Comparison of ENCODE assay signal across 11 cellular contexts in genomic region chr1:65266501-65266900, GRCh38. TPM values are rescaled to one million over a fixed set of nuclear protein-coding genes. Genes with fewer than 3 reads are reported as not detected.
DNase-seq lines count a peak whose midpoint lies in the region; ATAC-seq and TF ChIP-seq lines count a peak whose summit lies in the region.
"Had no signal": no experiment of that assay in that cellular context is flagged by ENCODE, and none has a peak within 500 bp of the region (broad histone marks: within the 10 kb centered on the region; RNA-seq: fewer than 3 reads in every experiment).

No MANE protein-coding gene starts in this region.

- no peak for DNase-seq in activated naive CD4-positive, alpha-beta T cell treated with anti-CD3 and anti-CD28 coated beads, Interleukin-2, amount 10 ng/mL, durations not matched to agents 7 days and 5 days
- DNase-seq in activated naive CD4-positive, alpha-beta T cell treated with anti-CD3 and anti-CD28 coated beads, Interleukin-2, amount 50 U/mL, for 16 hours = no peak
- DNase-seq in WTC11 (ENCODE audit: low spot score) (no peak), glutamatergic neuron (no peak), amygdala (lab: John Stamatoyannopoulos, UW) (no peak)
- DNase-seq in stimulated activated naive B cell treated with anti-CD40 and anti-IgM and Interleukin-4, amounts not matched to agents 10 μg/mL and 1 μg/mL and 100 μg/mL, for 72 hours = no peak
- DNase-seq: esophagus squamous epithelium, kidney, NCI-H510A had no signal

- peaks cover 28% of the 10 kb centered on the region for H3K4me1 Mint-ChIP-seq in activated naive CD4-positive, alpha-beta T cell treated with anti-CD3 and anti-CD28 coated beads, Interleukin-2, amount 10 ng/mL, durations not matched to agents 7 days and 5 days
- H3K4me1 Mint-ChIP-seq in WTC11 (peaks cover 33% of the 10 kb centered on the region), glutamatergic neuron (ENCODE audit: low read depth, unreplicated experiment) (peaks cover 9% of the 10 kb centered on the region)
- peaks cover 4 to 21% of the 10 kb centered on the region in 2 donors for H3K4me1 Mint-ChIP-seq in stimulated activated naive B cell treated with anti-CD40 and anti-IgM and Interleukin-4, amounts not matched to agents 10 μg/mL and 1 μg/mL and 100 μg/mL, for 72 hours

- TF ChIP-seq CTCF in WTC11 (IDR thresholded peaks at IDR 0.05) (no peak), glutamatergic neuron (IDR thresholded peaks at IDR 0.05; ENCODE audit: partially characterized antibody, unreplicated experiment) (no peak)

- peaks cover 24% of the 10 kb centered on the region for H3K27me3 Mint-ChIP-seq in activated naive CD4-positive, alpha-beta T cell treated with anti-CD3 and anti-CD28 coated beads, Interleukin-2, amount 10 ng/mL, durations not matched to agents 7 days and 5 days
- peaks cover 12% of the 10 kb centered on the region for H3K27me3 Mint-ChIP-seq in WTC11 (ENCODE audit: low read depth)
- peaks cover 2% of the 10 kb centered on the region for H3K27me3 Mint-ChIP-seq in glutamatergic neuron (ENCODE audit: unreplicated experiment)
- peaks cover 31 to 50% of the 10 kb centered on the region in 2 donors for H3K27me3 Mint-ChIP-seq in stimulated activated naive B cell treated with anti-CD40 and anti-IgM and Interleukin-4, amounts not matched to agents 10 μg/mL and 1 μg/mL and 100 μg/mL, for 72 hours

- H3K9me3 Mint-ChIP-seq in activated naive CD4-positive, alpha-beta T cell treated with anti-CD3 and anti-CD28 coated beads, Interleukin-2, amount 10 ng/mL, durations not matched to agents 7 days and 5 days = no peaks in the 10 kb centered on the region
- H3K9me3 Mint-ChIP-seq in WTC11 (no peaks in the 10 kb centered on the region), glutamatergic neuron (ENCODE audit: unreplicated experiment) (peaks cover 2% of the 10 kb centered on the region)
- H3K9me3 Mint-ChIP-seq in stimulated activated naive B cell treated with anti-CD40 and anti-IgM and Interleukin-4, amounts not matched to agents 10 μg/mL and 1 μg/mL and 100 μg/mL, for 72 hours = no peaks in the 10 kb centered on the region

- H3K27ac Mint-ChIP-seq in activated naive CD4-positive, alpha-beta T cell treated with anti-CD3 and anti-CD28 coated beads, Interleukin-2, amount 10 ng/mL, durations not matched to agents 7 days and 5 days = no peak overlapping the region
- no peak overlapping the region; the same call in 1 of the 2 replicates for H3K27ac Mint-ChIP-seq in WTC11
- H3K27ac Mint-ChIP-seq in glutamatergic neuron (ENCODE audit: unreplicated experiment) = peak overlapping the region; percentile 53
- no peak overlapping the region for H3K27ac Mint-ChIP-seq in stimulated activated naive B cell treated with anti-CD40 and anti-IgM and Interleukin-4, amounts not matched to agents 10 μg/mL and 1 μg/mL and 100 μg/mL, for 72 hours

- CTCF ChIA-PET in activated naive CD4-positive, alpha-beta T cell treated with anti-CD3 and anti-CD28 coated beads, Interleukin-2, amount 10 ng/mL, durations not matched to agents 7 days and 5 days (lab: Charles Lee) = interaction anchor here (0.8 to 1.0 kb wide), 2 partner anchors 25 to 728 kb away, joined by 3 read pairs; no protein-coding TSS in a partner anchor
- CTCF ChIA-PET in WTC11 (lab: Charles Lee) = interaction anchor here (0.7 to 4.2 kb wide), 7 partner anchors 12 to 597 kb away, joined by 3 to 28 read pairs (median 4); partner anchors contain the start of gene DNAJC6

- H3K4me3 Mint-ChIP-seq in activated naive CD4-positive, alpha-beta T cell treated with anti-CD3 and anti-CD28 coated beads, Interleukin-2, amount 10 ng/mL, durations not matched to agents 7 days and 5 days = peak overlapping the region; percentile 70
- peak overlapping the region; percentile 93 for H3K4me3 Mint-ChIP-seq in WTC11
- H3K4me3 Mint-ChIP-seq in glutamatergic neuron (ENCODE audit: unreplicated experiment) = peak overlapping the region; percentile 78
- H3K4me3 Mint-ChIP-seq in stimulated activated naive B cell treated with anti-CD40 and anti-IgM and Interleukin-4, amounts not matched to agents 10 μg/mL and 1 μg/mL and 100 μg/mL, for 72 hours = peak overlapping the region; percentile 72 to 82

- ATAC-seq in WTC11 (no peak), GM19351 (IDR thresholded peaks at IDR 0.05; ENCODE audit: unreplicated experiment) (no peak), HG03097 (IDR thresholded peaks at IDR 0.05; ENCODE audit: low FRiP score, unreplicated experiment) (no peak)
- no peak for ATAC-seq in stimulated activated naive B cell treated with anti-CD40 and anti-IgM and Interleukin-4, amounts not matched to agents 10 μg/mL and 1 μg/mL and 100 μg/mL, for 72 hours (replicated peaks)

- POLR2A ChIA-PET in WTC11 (lab: Charles Lee) = interaction anchor here (0.7 to 0.9 kb wide), 3 partner anchors 43 to 259 kb away, joined by 3 to 4 read pairs (median 3); partner anchors contain the start of gene DNAJC6

- H3K36me3 Mint-ChIP-seq in activated naive CD4-positive, alpha-beta T cell treated with anti-CD3 and anti-CD28 coated beads, Interleukin-2, amount 10 ng/mL, durations not matched to agents 7 days and 5 days = peaks cover 1% of the 10 kb centered on the region
- H3K36me3 Mint-ChIP-seq in WTC11 (no peaks in the 10 kb centered on the region), glutamatergic neuron (ENCODE audit: unreplicated experiment) (no peaks in the 10 kb centered on the region)
- H3K36me3 Mint-ChIP-seq in stimulated activated naive B cell treated with anti-CD40 and anti-IgM and Interleukin-4, amounts not matched to agents 10 μg/mL and 1 μg/mL and 100 μg/mL, for 72 hours = no peaks in the 10 kb centered on the region

TF ChIP-seq in WTC11, 78 proteins besides CTCF, POLR2A, EP300 and RAD21 (continues in another document):
- TF ChIP-seq CREM (CRISPR knock-in tag; IDR thresholded peaks at IDR 0.05) (no peak), HMGA2 (CRISPR knock-in tag; IDR thresholded peaks at IDR 0.05) (no peak), ZNF416 (CRISPR knock-in tag; IDR thresholded peaks at IDR 0.05) (no peak), IRF2 (CRISPR knock-in tag; IDR thresholded peaks at IDR 0.05; ENCODE audit: borderline replicate concordance, low read depth) (no peak), SOX15 (CRISPR knock-in tag; IDR thresholded peaks at IDR 0.05) (no peak), FOXJ3 (CRISPR knock-in tag; IDR thresholded peaks at IDR 0.05; ENCODE audit: borderline replicate concordance) (no peak), CDX4 (CRISPR knock-in tag; IDR thresholded peaks at IDR 0.05; ENCODE audit: borderline replicate concordance) (no peak), OVOL2 (CRISPR knock-in tag; IDR thresholded peaks at IDR 0.05; ENCODE audit: borderline replicate concordance) (no peak), TEAD4 (CRISPR knock-in tag; IDR thresholded peaks at IDR 0.05) (no peak), TEAD1 (CRISPR knock-in tag; IDR thresholded peaks at IDR 0.05) (no peak), ZNF219 (CRISPR knock-in tag; IDR thresholded peaks at IDR 0.05; ENCODE audit: borderline replicate concordance) (no peak)
- TF ChIP-seq, protein P1, sequence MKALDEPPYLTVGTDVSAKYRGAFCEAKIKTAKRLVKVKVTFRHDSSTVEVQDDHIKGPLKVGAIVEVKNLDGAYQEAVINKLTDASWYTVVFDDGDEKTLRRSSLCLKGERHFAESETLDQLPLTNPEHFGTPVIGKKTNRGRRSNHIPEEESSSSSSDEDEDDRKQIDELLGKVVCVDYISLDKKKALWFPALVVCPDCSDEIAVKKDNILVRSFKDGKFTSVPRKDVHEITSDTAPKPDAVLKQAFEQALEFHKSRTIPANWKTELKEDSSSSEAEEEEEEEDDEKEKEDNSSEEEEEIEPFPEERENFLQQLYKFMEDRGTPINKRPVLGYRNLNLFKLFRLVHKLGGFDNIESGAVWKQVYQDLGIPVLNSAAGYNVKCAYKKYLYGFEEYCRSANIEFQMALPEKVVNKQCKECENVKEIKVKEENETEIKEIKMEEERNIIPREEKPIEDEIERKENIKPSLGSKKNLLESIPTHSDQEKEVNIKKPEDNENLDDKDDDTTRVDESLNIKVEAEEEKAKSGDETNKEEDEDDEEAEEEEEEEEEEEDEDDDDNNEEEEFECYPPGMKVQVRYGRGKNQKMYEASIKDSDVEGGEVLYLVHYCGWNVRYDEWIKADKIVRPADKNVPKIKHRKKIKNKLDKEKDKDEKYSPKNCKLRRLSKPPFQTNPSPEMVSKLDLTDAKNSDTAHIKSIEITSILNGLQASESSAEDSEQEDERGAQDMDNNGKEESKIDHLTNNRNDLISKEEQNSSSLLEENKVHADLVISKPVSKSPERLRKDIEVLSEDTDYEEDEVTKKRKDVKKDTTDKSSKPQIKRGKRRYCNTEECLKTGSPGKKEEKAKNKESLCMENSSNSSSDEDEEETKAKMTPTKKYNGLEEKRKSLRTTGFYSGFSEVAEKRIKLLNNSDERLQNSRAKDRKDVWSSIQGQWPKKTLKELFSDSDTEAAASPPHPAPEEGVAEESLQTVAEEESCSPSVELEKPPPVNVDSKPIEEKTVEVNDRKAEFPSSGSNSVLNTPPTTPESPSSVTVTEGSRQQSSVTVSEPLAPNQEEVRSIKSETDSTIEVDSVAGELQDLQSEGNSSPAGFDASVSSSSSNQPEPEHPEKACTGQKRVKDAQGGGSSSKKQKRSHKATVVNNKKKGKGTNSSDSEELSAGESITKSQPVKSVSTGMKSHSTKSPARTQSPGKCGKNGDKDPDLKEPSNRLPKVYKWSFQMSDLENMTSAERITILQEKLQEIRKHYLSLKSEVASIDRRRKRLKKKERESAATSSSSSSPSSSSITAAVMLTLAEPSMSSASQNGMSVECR (CRISPR knock-in tag; IDR thresholded peaks at IDR 0.05; ENCODE audit: borderline replicate concordance) = no peak
- TF ChIP-seq, protein P2, sequence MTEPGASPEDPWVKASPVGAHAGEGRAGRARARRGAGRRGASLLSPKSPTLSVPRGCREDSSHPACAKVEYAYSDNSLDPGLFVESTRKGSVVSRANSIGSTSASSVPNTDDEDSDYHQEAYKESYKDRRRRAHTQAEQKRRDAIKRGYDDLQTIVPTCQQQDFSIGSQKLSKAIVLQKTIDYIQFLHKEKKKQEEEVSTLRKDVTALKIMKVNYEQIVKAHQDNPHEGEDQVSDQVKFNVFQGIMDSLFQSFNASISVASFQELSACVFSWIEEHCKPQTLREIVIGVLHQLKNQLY (CRISPR knock-in tag; IDR thresholded peaks at IDR 0.05) = no peak

RNA-seq across cellular contexts. Expression of gene DNAJC6, which starts 42.8 kb away (rescaled TPM):
- total RNA-seq in WTC11 (2021) (6.0 to 9.1 TPM (median 7.6 TPM) in 3 replicates), glutamatergic neuron (ENCODE audit: unreplicated experiment) (54.6 TPM)
